In the genomic region with DNA sequence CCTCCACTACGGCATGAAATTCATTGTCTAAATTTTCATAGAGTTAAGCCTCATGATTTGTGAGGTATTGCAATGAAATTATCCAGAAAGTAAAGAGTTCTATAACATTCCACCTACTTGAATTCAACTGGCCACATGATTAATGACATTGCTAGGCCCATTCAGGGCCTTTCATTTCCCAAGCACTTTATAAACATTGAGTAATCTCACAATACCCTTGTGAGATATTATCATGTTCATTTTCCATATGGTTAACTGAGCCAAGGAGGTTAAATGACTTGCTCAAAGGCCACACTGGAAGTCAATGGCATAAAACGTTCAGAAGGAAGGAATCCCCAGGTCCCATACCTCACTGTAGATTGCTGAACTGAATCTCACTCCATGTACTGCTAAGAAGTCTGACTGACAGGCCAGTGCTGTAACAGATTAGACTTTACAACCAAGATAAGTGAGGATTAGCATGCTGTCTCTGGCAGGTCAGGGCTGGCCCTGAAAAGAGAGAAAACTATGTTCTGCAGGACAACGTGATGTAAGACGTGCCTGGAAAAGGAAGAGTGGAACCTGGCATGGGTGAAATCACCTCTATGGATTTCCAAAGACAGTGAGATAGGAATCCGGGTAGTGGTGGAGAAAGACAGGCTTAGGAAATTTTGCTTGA, we compare ENCODE assay signal across 21 cellular contexts.
"Had no signal": no experiment of that assay in that cellular context is flagged by ENCODE, and none has a peak within 500 bp of the region (broad histone marks: within the 10 kb centered on the region; RNA-seq: fewer than 3 reads in every experiment).

No MANE protein-coding gene starts in this region.

- H3K36me3 ChIP-seq: ascending aorta, breast epithelium, left lung, vagina had no signal

- H3K4me1 ChIP-seq: ascending aorta, breast epithelium, left lung, psoas muscle had no signal

- H3K4me3 ChIP-seq: ascending aorta, breast epithelium, left lung, psoas muscle, skin epidermis, vagina had no signal

- H3K27ac ChIP-seq: ascending aorta, breast epithelium, epithelial cell of prostate, left lung, psoas muscle, skin epidermis, vagina had no signal

- ATAC-seq: activated CD4-positive, CD25-positive, alpha-beta regulatory T cell treated with anti-CD3 and anti-CD28 coated beads, Interleukin-2, amount 50 U/mL, for 24 hours; activated T-cell treated with anti-CD3 and anti-CD28 coated beads, Interleukin-2, amount 50 U/mL, for 72 hours; left lung; psoas muscle; right cardiac atrium had no signal

- H3K9me3 ChIP-seq: ascending aorta, breast epithelium, left lung, psoas muscle, vagina had no signal

- H3K27me3 ChIP-seq: ascending aorta, vagina had no signal

- DNase-seq: activated CD4-positive, alpha-beta T cell treated with anti-CD3 and anti-CD28 coated beads, Interleukin-2, amount 50 U/mL, for 1 hour; activated CD8-positive, alpha-beta memory T cell treated with anti-CD3 and anti-CD28 coated beads, Interleukin-2, amount 50 U/mL, for 4 hours; activated effector memory CD4-positive, alpha-beta T cell treated with anti-CD3 and anti-CD28 coated beads, Interleukin-2, amount 50 U/mL, for 16 hours; activated naive CD4-positive, alpha-beta T cell treated with anti-CD3 and anti-CD28 coated beads, Interleukin-2, amount 50 U/mL, for 16 hours; activated T-cell treated with anti-CD3 and anti-CD28 coated beads, Interleukin-2, amount 50 U/mL, for 72 hours; cerebellar nuclear complex; dermis blood vessel endothelial cell; effector memory CD4-positive, alpha-beta T cell; foreskin melanocyte; left lung; mammary epithelial cell; psoas muscle; right cardiac atrium; T-helper 1 cell; T-helper 9 cell had no signal
